In genomic region chr16:10151718-10152117, GRCh38 we compare ENCODE assay signal across 2 cellular contexts.
TF ChIP-seq lines count a peak whose summit lies in the region.

No MANE protein-coding gene starts in this region.

TF ChIP-seq in HepG2, 621 proteins besides CTCF, POLR2A, EP300 and RAD21:
- no peak for TF ChIP-seq FOXJ3 (CRISPR knock-in tag; IDR thresholded peaks at IDR 0.05; ENCODE audit: borderline replicate concordance)
- TF ChIP-seq MAFK (conservative IDR thresholded peaks at IDR 0.05 in 1 of 2, IDR thresholded peaks at IDR 0.05 in 1 of 2; ENCODE audit: low read length in 2 of 2), result peak; percentile 96 to 98
- no peak for TF ChIP-seq RNF219 (CRISPR knock-in tag; IDR thresholded peaks at IDR 0.05)
- no peak for TF ChIP-seq USF2 (IDR thresholded peaks at IDR 0.05; ENCODE audit: low read depth, low read length)
- no peak for TF ChIP-seq USF2 (CRISPR knock-in tag; IDR thresholded peaks at IDR 0.05; ENCODE audit: borderline replicate concordance)
- TF ChIP-seq HHEX (CRISPR knock-in tag; IDR thresholded peaks at IDR 0.05), result no peak
- TF ChIP-seq MAFF (IDR thresholded peaks at IDR 0.05; ENCODE audit: low read depth, low read length), result peak; percentile 95
- TF ChIP-seq RARA (CRISPR knock-in tag; IDR thresholded peaks at IDR 0.05), result no peak
TF ChIP-seq in HepG2: peak in this region for 2.

TF ChIP-seq in K562, 482 proteins besides CTCF, POLR2A, EP300 and RAD21:
- TF ChIP-seq C11orf30 (IDR thresholded peaks at IDR 0.05; ENCODE audit: low read depth), result peak; percentile 76
- no peak for TF ChIP-seq HNRNPH1 (optimal IDR thresholded peaks at IDR 0.05; ENCODE audit: low read depth, low read length)
- TF ChIP-seq ZNF639 (CRISPR knock-in tag; conservative IDR thresholded peaks at IDR 0.05 in 1 of 2, IDR thresholded peaks at IDR 0.05 in 1 of 2), result no peak
- TF ChIP-seq KDM1A (IDR thresholded peaks at IDR 0.05), result no peak
- no peak for TF ChIP-seq ZNF232 (CRISPR knock-in tag; IDR thresholded peaks at IDR 0.05)
- no peak for TF ChIP-seq ZNF175 (CRISPR knock-in tag; IDR thresholded peaks at IDR 0.05; ENCODE audit: low read depth)
- peak; percentile 75 for TF ChIP-seq ZNF316 (IDR thresholded peaks at IDR 0.05)
- no peak for TF ChIP-seq ZNF165 (CRISPR knock-in tag; IDR thresholded peaks at IDR 0.05; ENCODE audit: borderline replicate concordance)
- TF ChIP-seq DMBX1 (CRISPR knock-in tag; IDR thresholded peaks at IDR 0.05; ENCODE audit: borderline replicate concordance), result no peak
- TF ChIP-seq MAFG (tag; conservative IDR thresholded peaks at IDR 0.05), result peak; percentile 56
- TF ChIP-seq MAFF (IDR thresholded peaks at IDR 0.05; ENCODE audit: low read length), result peak; percentile 60
- TF ChIP-seq, protein P1, sequence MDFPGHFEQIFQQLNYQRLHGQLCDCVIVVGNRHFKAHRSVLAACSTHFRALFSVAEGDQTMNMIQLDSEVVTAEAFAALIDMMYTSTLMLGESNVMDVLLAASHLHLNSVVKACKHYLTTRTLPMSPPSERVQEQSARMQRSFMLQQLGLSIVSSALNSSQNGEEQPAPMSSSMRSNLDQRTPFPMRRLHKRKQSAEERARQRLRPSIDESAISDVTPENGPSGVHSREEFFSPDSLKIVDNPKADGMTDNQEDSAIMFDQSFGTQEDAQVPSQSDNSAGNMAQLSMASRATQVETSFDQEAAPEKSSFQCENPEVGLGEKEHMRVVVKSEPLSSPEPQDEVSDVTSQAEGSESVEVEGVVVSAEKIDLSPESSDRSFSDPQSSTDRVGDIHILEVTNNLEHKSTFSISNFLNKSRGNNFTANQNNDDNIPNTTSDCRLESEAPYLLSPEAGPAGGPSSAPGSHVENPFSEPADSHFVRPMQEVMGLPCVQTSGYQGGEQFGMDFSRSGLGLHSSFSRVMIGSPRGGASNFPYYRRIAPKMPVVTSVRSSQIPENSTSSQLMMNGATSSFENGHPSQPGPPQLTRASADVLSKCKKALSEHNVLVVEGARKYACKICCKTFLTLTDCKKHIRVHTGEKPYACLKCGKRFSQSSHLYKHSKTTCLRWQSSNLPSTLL (IDR thresholded peaks at IDR 0.05), result no peak
- peak; percentile 64; the same call in 1 of the 2 replicates for TF ChIP-seq MAFK (IDR thresholded peaks at IDR 0.05; ENCODE audit: low read length)
- TF ChIP-seq ZNF431 (CRISPR knock-in tag; IDR thresholded peaks at IDR 0.05), result no peak
- no peak for TF ChIP-seq ZNF76 (CRISPR knock-in tag; IDR thresholded peaks at IDR 0.05; ENCODE audit: borderline replicate concordance)
- no peak for TF ChIP-seq KLF10 (CRISPR knock-in tag; IDR thresholded peaks at IDR 0.05)
- TF ChIP-seq ZNF217 (CRISPR knock-in tag; IDR thresholded peaks at IDR 0.05), result no peak
- TF ChIP-seq CREM (IDR thresholded peaks at IDR 0.05; ENCODE audit: low read depth), result no peak
- TF ChIP-seq NFE2L1 (tag; IDR thresholded peaks at IDR 0.05; ENCODE audit: borderline replicate concordance, low read depth), result no peak
- TF ChIP-seq NEUROD1 (IDR thresholded peaks at IDR 0.05; ENCODE audit: borderline replicate concordance, low read depth, low read length, partially characterized antibody), result no peak
TF ChIP-seq in K562: peak in this region for 5.
